Comparison of ENCODE assay signal across 1 cellular context in the genomic region with DNA sequence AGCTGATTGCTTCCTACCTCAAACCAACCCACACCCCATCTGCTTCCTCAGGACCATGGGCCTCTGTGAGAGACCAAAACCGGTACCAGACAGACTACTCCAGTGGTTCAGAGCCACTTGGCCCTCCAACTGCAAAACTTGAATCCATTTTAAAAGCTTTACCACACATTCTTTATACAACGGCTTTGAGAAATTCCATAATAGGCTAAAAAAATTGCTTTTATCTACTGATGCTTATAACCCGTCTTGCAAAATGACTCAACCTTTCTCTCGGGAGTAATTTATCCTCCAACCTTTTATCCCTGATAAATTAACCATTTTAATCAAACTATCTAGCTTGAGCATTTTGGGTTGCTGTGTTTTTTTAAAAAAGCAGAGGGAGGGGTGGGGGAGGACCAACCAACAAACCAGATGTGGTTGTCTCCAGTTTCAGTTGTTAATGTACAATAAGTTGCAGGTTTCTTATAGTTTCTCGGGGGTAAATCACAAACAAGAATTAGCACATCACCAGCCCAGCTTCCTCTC.
TF ChIP-seq lines count a peak whose summit lies in the region.

No MANE protein-coding gene starts in this region.

TF ChIP-seq in SK-N-SH treated with all-trans-retinoic acid at 6 μM for 48 hours, 23 proteins besides CTCF, POLR2A, EP300 and RAD21 (continued from another document):
- TF ChIP-seq, protein P1, sequence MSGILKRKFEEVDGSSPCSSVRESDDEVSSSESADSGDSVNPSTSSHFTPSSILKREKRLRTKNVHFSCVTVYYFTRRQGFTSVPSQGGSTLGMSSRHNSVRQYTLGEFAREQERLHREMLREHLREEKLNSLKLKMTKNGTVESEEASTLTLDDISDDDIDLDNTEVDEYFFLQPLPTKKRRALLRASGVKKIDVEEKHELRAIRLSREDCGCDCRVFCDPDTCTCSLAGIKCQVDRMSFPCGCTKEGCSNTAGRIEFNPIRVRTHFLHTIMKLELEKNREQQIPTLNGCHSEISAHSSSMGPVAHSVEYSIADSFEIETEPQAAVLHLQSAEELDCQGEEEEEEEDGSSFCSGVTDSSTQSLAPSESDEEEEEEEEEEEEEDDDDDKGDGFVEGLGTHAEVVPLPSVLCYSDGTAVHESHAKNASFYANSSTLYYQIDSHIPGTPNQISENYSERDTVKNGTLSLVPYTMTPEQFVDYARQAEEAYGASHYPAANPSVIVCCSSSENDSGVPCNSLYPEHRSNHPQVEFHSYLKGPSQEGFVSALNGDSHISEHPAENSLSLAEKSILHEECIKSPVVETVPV (CRISPR knock-in tag; IDR thresholded peaks at IDR 0.05), result no peak
- no peak for TF ChIP-seq ZNF70 (CRISPR knock-in tag; IDR thresholded peaks at IDR 0.05)
- TF ChIP-seq, protein P2, sequence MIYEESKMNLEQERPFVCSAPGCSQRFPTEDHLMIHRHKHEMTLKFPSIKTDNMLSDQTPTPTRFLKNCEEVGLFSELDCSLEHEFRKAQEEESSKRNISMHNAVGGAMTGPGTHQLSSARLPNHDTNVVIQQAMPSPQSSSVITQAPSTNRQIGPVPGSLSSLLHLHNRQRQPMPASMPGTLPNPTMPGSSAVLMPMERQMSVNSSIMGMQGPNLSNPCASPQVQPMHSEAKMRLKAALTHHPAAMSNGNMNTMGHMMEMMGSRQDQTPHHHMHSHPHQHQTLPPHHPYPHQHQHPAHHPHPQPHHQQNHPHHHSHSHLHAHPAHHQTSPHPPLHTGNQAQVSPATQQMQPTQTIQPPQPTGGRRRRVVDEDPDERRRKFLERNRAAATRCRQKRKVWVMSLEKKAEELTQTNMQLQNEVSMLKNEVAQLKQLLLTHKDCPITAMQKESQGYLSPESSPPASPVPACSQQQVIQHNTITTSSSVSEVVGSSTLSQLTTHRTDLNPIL (CRISPR knock-in tag; IDR thresholded peaks at IDR 0.05; ENCODE audit: low read depth), result no peak
- TF ChIP-seq ZNF565 (CRISPR knock-in tag; conservative IDR thresholded peaks at IDR 0.05; ENCODE audit: low read depth), result no peak
- TF ChIP-seq TCF4 (CRISPR knock-in tag; IDR thresholded peaks at IDR 0.05; ENCODE audit: borderline replicate concordance), result no peak
- TF ChIP-seq ISL1 (CRISPR knock-in tag; IDR thresholded peaks at IDR 0.05), result no peak
- TF ChIP-seq ARNTL (CRISPR knock-in tag; IDR thresholded peaks at IDR 0.05; ENCODE audit: borderline replicate concordance, low read depth), result no peak
TF ChIP-seq in SK-N-SH treated with all-trans-retinoic acid at 6 μM for 48 hours: peak in this region for 0.
